18 cellular contexts compared by ENCODE assay signal in genomic region chr7:13055732-13056369, GRCh38.
A peak's percentile ranks its signal among the peaks of the same experiment; 100 is the strongest.
DNase-seq lines count a peak whose midpoint lies in the region; ATAC-seq, FAIRE-seq and TF ChIP-seq lines count a peak whose summit lies in the region.
"Had no signal": no experiment of that assay in that cellular context is flagged by ENCODE, and none has a peak within 500 bp of the region (broad histone marks: within the 10 kb centered on the region; RNA-seq: fewer than 3 reads in every experiment).

No MANE protein-coding gene starts in this region.

- TF ChIP-seq CTCF in 22Rv1 (IDR thresholded peaks at IDR 0.05), result no peak
- no peak for TF ChIP-seq CTCF in fibroblast of villous mesenchyme (IDR thresholded peaks at IDR 0.05; ENCODE audit: insufficient read depth, low read depth, low read length)
- TF ChIP-seq CTCF in uterus (IDR thresholded peaks at IDR 0.05), result no peak
- no peak for TF ChIP-seq CTCF in colonic mucosa (IDR thresholded peaks at IDR 0.05)

- H3K4me1 ChIP-seq in uterus, result no peaks in the 10 kb centered on the region
- H3K4me1 ChIP-seq in colonic mucosa, result no peaks in the 10 kb centered on the region

- no peak for ATAC-seq in HG02884 (IDR thresholded peaks at IDR 0.05; ENCODE audit: unreplicated experiment)
- ATAC-seq in activated T-helper 17 cell treated with anti-CD3 and anti-CD28 coated beads, Interleukin-2, amount 50 U/mL, for 72 hours (replicated peaks), result no peak

- no peak for DNase-seq in GM19239 (ENCODE audit: insufficient read length, low spot score)
- DNase-seq in NOMO-1 treated with DMSO at 0.1 percent for 48 hours (lab: John Stamatoyannopoulos, UW; ENCODE audit: unreplicated experiment), result peak; percentile 63
- peak; percentile 23 for DNase-seq in fibroblast of villous mesenchyme (ENCODE audit: low read depth)
- no peak for DNase-seq in uterus
- no peak for DNase-seq in colonic mucosa
- DNase-seq: activated CD4-positive, alpha-beta T cell treated with anti-CD3 and anti-CD28 coated beads for 48 hours; activated T-cell treated with anti-CD3 and anti-CD28 coated beads, Interleukin-2, amount 50 U/mL, for 48 hours; amniotic stem cell; esophagus squamous epithelium; left ventricle myocardium inferior; NCI-H526 treated with DMSO at 0.1 percent for 48 hours; SW 1271 had no signal

- no peaks in the 10 kb centered on the region for H3K27me3 Mint-ChIP-seq in activated T-helper 17 cell treated with anti-CD3 and anti-CD28 coated beads, Interleukin-2, amount 50 U/mL, for 72 hours
- H3K27me3 Mint-ChIP-seq: type B pancreatic cell had no signal

- no peaks in the 10 kb centered on the region for H3K27me3 ChIP-seq in uterus
- no peaks in the 10 kb centered on the region for H3K27me3 ChIP-seq in colonic mucosa
- H3K27me3 ChIP-seq: esophagus squamous epithelium, hepatocyte had no signal

- H3K36me3 ChIP-seq in uterus, result no peaks in the 10 kb centered on the region
- no peaks in the 10 kb centered on the region for H3K36me3 ChIP-seq in colonic mucosa
- H3K36me3 ChIP-seq: esophagus squamous epithelium, left ventricle myocardium inferior had no signal

- FAIRE-seq in GM19239 (lab: Jason Lieb, UNC), result peak; percentile 33

- no peak overlapping the region for H3K9ac ChIP-seq in colonic mucosa (ENCODE audit: low read depth in 2 of 2, low read length in 2 of 2)

- no peaks in the 10 kb centered on the region for H3K9me3 Mint-ChIP-seq in activated T-helper 17 cell treated with anti-CD3 and anti-CD28 coated beads, Interleukin-2, amount 50 U/mL, for 72 hours
- H3K9me3 Mint-ChIP-seq: neural crest cell, type B pancreatic cell had no signal

- TF ChIP-seq POLR2A in uterus (IDR thresholded peaks at IDR 0.05), result no peak

- H3K9me3 ChIP-seq in uterus (no peaks in the 10 kb centered on the region), colonic mucosa (no peaks in the 10 kb centered on the region)
- H3K9me3 ChIP-seq: esophagus squamous epithelium, left ventricle myocardium inferior had no signal

- H3K36me3 Mint-ChIP-seq in activated T-helper 17 cell treated with anti-CD3 and anti-CD28 coated beads, Interleukin-2, amount 50 U/mL, for 72 hours (ENCODE audit: low read depth), result no peaks in the 10 kb centered on the region
- H3K36me3 Mint-ChIP-seq: type B pancreatic cell had no signal

- H3K4me1 Mint-ChIP-seq in activated T-helper 17 cell treated with anti-CD3 and anti-CD28 coated beads, Interleukin-2, amount 50 U/mL, for 72 hours, result peaks cover 15% of the 10 kb centered on the region

- H3K4me3 ChIP-seq in fibroblast of villous mesenchyme (ENCODE audit: low read depth, low read length) (no peak overlapping the region), uterus (no peak overlapping the region), colonic mucosa (no peak overlapping the region)
- H3K4me3 ChIP-seq: esophagus squamous epithelium, hepatocyte, left ventricle myocardium inferior had no signal

- H3K27ac Mint-ChIP-seq in activated T-helper 17 cell treated with anti-CD3 and anti-CD28 coated beads, Interleukin-2, amount 50 U/mL, for 72 hours, result no peak overlapping the region
- H3K27ac Mint-ChIP-seq: type B pancreatic cell had no signal

- no peak overlapping the region for H3K4me3 Mint-ChIP-seq in activated T-helper 17 cell treated with anti-CD3 and anti-CD28 coated beads, Interleukin-2, amount 50 U/mL, for 72 hours
- H3K4me3 Mint-ChIP-seq: neural crest cell, type B pancreatic cell had no signal

- H3K27ac ChIP-seq in 22Rv1, result peak overlapping the region; percentile 30
- H3K27ac ChIP-seq in uterus, result no peak overlapping the region
- H3K27ac ChIP-seq in colonic mucosa, result no peak overlapping the region
- H3K27ac ChIP-seq: esophagus squamous epithelium, hepatocyte, left ventricle myocardium inferior had no signal

- intact Hi-C loops in uterus (cut with DNase I; ENCODE audit: low total_unique reads) (no loop called here), colonic mucosa (cut with DNase I) (no loop called here)

Comparison
In these comparisons a context has a peak if more than half of its experiments do, and no peak if none do; other contexts are left out.
1. DNase-seq: peak in NOMO-1 treated with DMSO at 0.1 percent for 48 hours (single experiment) and fibroblast of villous mesenchyme (single experiment); none in GM19239 (single experiment), uterus (0 of 2) and colonic mucosa (single experiment).